1 cellular context compared by ENCODE assay signal in the genomic region with DNA sequence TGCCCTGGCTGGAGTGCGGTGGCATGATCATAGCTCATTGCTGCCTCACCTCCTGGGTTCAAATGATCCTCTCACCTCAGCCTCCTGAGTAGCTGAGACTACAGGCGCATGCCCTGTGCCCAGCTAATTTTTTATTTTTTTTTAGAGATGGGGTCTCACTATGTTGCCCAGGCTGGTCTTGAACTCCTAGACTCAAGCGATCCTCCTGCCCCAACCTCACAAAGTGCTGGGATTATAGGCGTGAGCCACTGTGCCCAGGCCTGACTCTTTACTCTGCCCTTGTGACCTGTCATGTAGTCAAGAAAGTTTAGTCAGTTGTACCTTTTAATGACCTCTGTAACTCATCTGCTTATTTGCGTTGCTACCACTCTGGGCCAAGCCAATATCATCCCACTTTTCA.
TF ChIP-seq lines count a peak whose summit lies in the region.

No MANE protein-coding gene starts in this region.

TF ChIP-seq in HepG2, 621 proteins besides CTCF, POLR2A, EP300 and RAD21:
- no peak for TF ChIP-seq MYC (CRISPR knock-in tag; IDR thresholded peaks at IDR 0.05; ENCODE audit: borderline replicate concordance)
- peak; percentile 97; the same call in 1 of the 2 replicates for TF ChIP-seq ZNF33A (CRISPR knock-in tag; IDR thresholded peaks at IDR 0.05; ENCODE audit: borderline replicate concordance)
- no peak for TF ChIP-seq ZNF790 (CRISPR knock-in tag; IDR thresholded peaks at IDR 0.05; ENCODE audit: borderline replicate concordance)
- peak; percentile 71 for TF ChIP-seq ZNF121 (CRISPR knock-in tag; IDR thresholded peaks at IDR 0.05)
- TF ChIP-seq ZNF614 (CRISPR knock-in tag; IDR thresholded peaks at IDR 0.05; ENCODE audit: borderline replicate concordance): no peak
- TF ChIP-seq SOX5 (CRISPR knock-in tag; IDR thresholded peaks at IDR 0.05; ENCODE audit: borderline replicate concordance): no peak
- TF ChIP-seq ATAD3A (CRISPR knock-in tag; IDR thresholded peaks at IDR 0.05): no peak
- TF ChIP-seq HOXA3 (CRISPR knock-in tag; IDR thresholded peaks at IDR 0.05): no peak
- no peak for TF ChIP-seq ZNF207 (IDR thresholded peaks at IDR 0.05; ENCODE audit: borderline replicate concordance)
- TF ChIP-seq WIZ (CRISPR knock-in tag; IDR thresholded peaks at IDR 0.05): no peak
- no peak for TF ChIP-seq ZKSCAN1 (IDR thresholded peaks at IDR 0.05; ENCODE audit: low read length)
- TF ChIP-seq ZNF441 (CRISPR knock-in tag; IDR thresholded peaks at IDR 0.05; ENCODE audit: borderline replicate concordance): no peak
- TF ChIP-seq ZSCAN25 (CRISPR knock-in tag; IDR thresholded peaks at IDR 0.05): no peak
- 0 out of 2 replicates have a peak, but pooled peaks have one; percentile 36 for TF ChIP-seq ZMYM3 (CRISPR knock-in tag; IDR thresholded peaks at IDR 0.05)
